In genomic region chr6:150720774-150721233, GRCh38 we compare ENCODE assay signal across 9 cellular contexts.
DNase-seq lines count a peak whose midpoint lies in the region; ATAC-seq, FAIRE-seq and TF ChIP-seq lines count a peak whose summit lies in the region.
"Had no signal": no experiment of that assay in that cellular context is flagged by ENCODE, and none has a peak within 500 bp of the region (broad histone marks: within the 10 kb centered on the region; RNA-seq: fewer than 3 reads in every experiment).

No MANE protein-coding gene starts in this region.

- H3K4me1 ChIP-seq in neuron (ENCODE audit: insufficient read depth, low read length) (peaks cover 51% of the 10 kb centered on the region), transverse colon (peaks cover 0 to 30% (median 4%) of the 10 kb centered on the region in 4 donors)

- H3K4me1 Mint-ChIP-seq in activated CD4-positive, alpha-beta T cell treated with anti-CD3 and anti-CD28 coated beads for 36 hours: peaks cover 16% of the 10 kb centered on the region

- H3K4me3 Mint-ChIP-seq in activated CD4-positive, alpha-beta T cell treated with anti-CD3 and anti-CD28 coated beads for 36 hours: no peak overlapping the region

- no peak for TF ChIP-seq POLR2A in transverse colon (IDR thresholded peaks at IDR 0.05)

- no peak for TF ChIP-seq EP300 in transverse colon (IDR thresholded peaks at IDR 0.05; ENCODE audit: low read depth)

- FAIRE-seq in bronchial epithelial cell (lab: Jason Lieb, UNC): no peak

- H3K27ac ChIP-seq in transverse colon: no peak overlapping the region
- H3K27ac ChIP-seq: C4-2B had no signal

- 33 to 38% methylated on average over 3 to 5 of the region's 5 CpGs for WGBS in transverse colon (ENCODE audit: low coverage in 1 of 2), 2 donors

- TF ChIP-seq CTCF in bronchial epithelial cell (IDR thresholded peaks at IDR 0.05; ENCODE audit: insufficient read depth, low read length, severe bottlenecking): no peak
- TF ChIP-seq CTCF in transverse colon (IDR thresholded peaks at IDR 0.05): no peak

- no peaks in the 10 kb centered on the region for H3K36me3 Mint-ChIP-seq in activated CD4-positive, alpha-beta T cell treated with anti-CD3 and anti-CD28 coated beads for 36 hours (ENCODE audit: low read depth)

- intact Hi-C loops in activated CD4-positive, alpha-beta T cell treated with anti-CD3 and anti-CD28 coated beads for 36 hours (cut with DNase I, micrococcal nuclease): no loop called here
- intact Hi-C loops in posterior vena cava (cut with DNase I): no loop called here
- intact Hi-C loops in transverse colon (cut with DNase I; ENCODE audit: low total_unique reads): no loop called here

- CTCF ChIA-PET in activated CD4-positive, alpha-beta T cell treated with anti-CD3 and anti-CD28 coated beads for 36 hours (lab: Charles Lee): interaction anchor here (0.9 to 1.9 kb wide), 3 partner anchors 11 to 120 kb away, joined by 3 to 4 read pairs (median 3); no protein-coding TSS in a partner anchor

- in situ Hi-C loops in transverse colon (cut with MboI; ENCODE audit: low pct_ligation_motif_present in 1 of 4, low pct_unique_long_range_greater_than_20kb in 1 of 4, low sequenced_read_pairs in 3 of 4): no loop called here

- H3K9me3 Mint-ChIP-seq in activated CD4-positive, alpha-beta T cell treated with anti-CD3 and anti-CD28 coated beads for 36 hours (ENCODE audit: low read depth): no peaks in the 10 kb centered on the region

- POLR2A ChIA-PET in activated CD4-positive, alpha-beta T cell treated with anti-CD3 and anti-CD28 coated beads for 36 hours (lab: Charles Lee): no interaction called here

- peak; percentile 19 for DNase-seq in activated CD4-positive, alpha-beta T cell treated with anti-CD3 and anti-CD28 coated beads for 36 hours
- no peak for DNase-seq in activated CD4-positive, alpha-beta T cell treated with anti-CD3 and anti-CD28 coated beads for 1 hour
- peak; percentile 85 for DNase-seq in NCI-H1105 treated with DMSO at 0.1 percent for 48 hours (lab: John Stamatoyannopoulos, UW)
- peak; percentile 96 for DNase-seq in bronchial epithelial cell (ENCODE audit: low read depth)
- no peak for DNase-seq in posterior vena cava (ENCODE audit: low spot score)
- no peak for DNase-seq in transverse colon

- no peak overlapping the region for H2AFZ ChIP-seq in neuron (ENCODE audit: low read depth, low read length)

- H3K36me3 ChIP-seq in bronchial epithelial cell (ENCODE audit: control insufficient read depth, insufficient read depth, low read length): no peaks in the 10 kb centered on the region
- peaks cover 5% of the 10 kb centered on the region for H3K36me3 ChIP-seq in neuron (ENCODE audit: insufficient read depth, low read length)
- no peaks in the 10 kb centered on the region for H3K36me3 ChIP-seq in transverse colon

- H3K27me3 ChIP-seq in bronchial epithelial cell (ENCODE audit: control insufficient read depth, insufficient read depth, low read length) (no peaks in the 10 kb centered on the region), neuron (ENCODE audit: insufficient read depth, low read length) (no peaks in the 10 kb centered on the region), transverse colon (no peaks in the 10 kb centered on the region)

- H3K9me3 ChIP-seq in neuron (ENCODE audit: low read length) (no peaks in the 10 kb centered on the region), transverse colon (no peaks in the 10 kb centered on the region)

- no peak overlapping the region for H3K27ac Mint-ChIP-seq in activated CD4-positive, alpha-beta T cell treated with anti-CD3 and anti-CD28 coated beads for 36 hours

- H3K4me3 ChIP-seq in bronchial epithelial cell (ENCODE audit: low read depth, low read length) (no peak overlapping the region), neuron (ENCODE audit: low read length) (peak overlapping the region; percentile 49), transverse colon (no peak overlapping the region)

- H3K27me3 Mint-ChIP-seq in activated CD4-positive, alpha-beta T cell treated with anti-CD3 and anti-CD28 coated beads for 36 hours: peaks cover 11% of the 10 kb centered on the region

- ATAC-seq in activated CD4-positive, alpha-beta T cell treated with anti-CD3 and anti-CD28 coated beads for 36 hours: peak; percentile 94
- peak; percentile 99 for ATAC-seq in HG02623 (IDR thresholded peaks at IDR 0.05; ENCODE audit: unreplicated experiment)

Comparison
In these comparisons a context has a peak if more than half of its experiments do, and no peak if none do; other contexts are left out.
1. DNase-seq: peak in activated CD4-positive, alpha-beta T cell treated with anti-CD3 and anti-CD28 coated beads for 36 hours (single experiment), NCI-H1105 treated with DMSO at 0.1 percent for 48 hours (single experiment) and bronchial epithelial cell (single experiment); none in activated CD4-positive, alpha-beta T cell treated with anti-CD3 and anti-CD28 coated beads for 1 hour (single experiment), posterior vena cava (single experiment) and transverse colon (single experiment).